Comparison of ENCODE assay signal across 8 cellular contexts in genomic region chr5:93611900-93612898, GRCh38. TPM values are rescaled to one million over a fixed set of nuclear protein-coding genes. Genes with fewer than 3 reads are reported as not detected.
A peak's percentile ranks its signal among the peaks of the same experiment; 100 is the strongest.
DNase-seq lines count a peak whose midpoint lies in the region; ATAC-seq and TF ChIP-seq lines count a peak whose summit lies in the region.

No MANE protein-coding gene starts in this region.

- H3K36me3 Mint-ChIP-seq in natural killer cell treated with Interleukin-12 subunit alpha and Interleukin-12 subunit beta and Interleukin-15 and Interleukin-18, amount 100 ng/mL, for 72 hours, result peaks cover 8% of the 10 kb centered on the region

- H3K4me3 Mint-ChIP-seq in natural killer cell treated with Interleukin-12 subunit alpha and Interleukin-12 subunit beta and Interleukin-15 and Interleukin-18, amount 100 ng/mL, for 72 hours, result peak overlapping the region; percentile 32

- peaks cover 48 to 74% of the 10 kb centered on the region in 2 donors for H3K27me3 Mint-ChIP-seq in natural killer cell treated with Interleukin-12 subunit alpha and Interleukin-12 subunit beta and Interleukin-15 and Interleukin-18, amount 100 ng/mL, for 72 hours

- DNase-seq in Daoy (ENCODE audit: low read depth) (peak; percentile 24), Kasumi-1 (lab: John Stamatoyannopoulos, UW) (peak; percentile 45 to 51), choroid plexus epithelial cell (ENCODE audit: low read depth) (peak; percentile 58), NCI-H2107 (lab: John Stamatoyannopoulos, UW) (no peak)
- DNase-seq in natural killer cell treated with Interleukin-12 subunit alpha and Interleukin-12 subunit beta and Interleukin-15 and Interleukin-18, amount 100 ng/mL, for 72 hours (ENCODE audit: low spot score), result no peak

- H3K9me3 Mint-ChIP-seq in natural killer cell treated with Interleukin-12 subunit alpha and Interleukin-12 subunit beta and Interleukin-15 and Interleukin-18, amount 100 ng/mL, for 72 hours, result no peaks in the 10 kb centered on the region

- no peak overlapping the region for H3K27ac Mint-ChIP-seq in natural killer cell treated with Interleukin-12 subunit alpha and Interleukin-12 subunit beta and Interleukin-15 and Interleukin-18, amount 100 ng/mL, for 72 hours

- ATAC-seq in natural killer cell treated with Interleukin-12 subunit alpha and Interleukin-12 subunit beta and Interleukin-15 and Interleukin-18, amount 100 ng/mL, for 72 hours, result peak in 1 of 2 donors; percentile 40
- ATAC-seq in GM21825 (IDR thresholded peaks at IDR 0.05; ENCODE audit: unreplicated experiment), result no peak
- no peak for ATAC-seq in GM18519 (IDR thresholded peaks at IDR 0.05; ENCODE audit: low FRiP score, unreplicated experiment)
- no peak for ATAC-seq in GM21717 (IDR thresholded peaks at IDR 0.05; ENCODE audit: unreplicated experiment)

- peak overlapping the region; percentile 36 for H3K4me3 ChIP-seq in choroid plexus epithelial cell (ENCODE audit: low read depth, low read length)

- TF ChIP-seq CTCF in choroid plexus epithelial cell (conservative IDR thresholded peaks at IDR 0.05; ENCODE audit: low read depth, low read length), result no peak

- peaks cover 23 to 25% of the 10 kb centered on the region in 2 donors for H3K4me1 Mint-ChIP-seq in natural killer cell treated with Interleukin-12 subunit alpha and Interleukin-12 subunit beta and Interleukin-15 and Interleukin-18, amount 100 ng/mL, for 72 hours (ENCODE audit: low read depth in 2 of 2)

RNA-seq across cellular contexts. Expression of gene NR2F1, which starts 29.2 kb away (rescaled TPM):
- 7.3 and 10.0 TPM in 2 replicates for total RNA-seq in Daoy (2014; rRNA removed; shearing (Covaris generic))
- not detected for total RNA-seq in natural killer cell treated with Interleukin-12 subunit alpha and Interleukin-12 subunit beta and Interleukin-15 and Interleukin-18, amount 100 ng/mL, for 72 hours

RNA-seq across cellular contexts. Expression of gene NR2F1-AS1, which starts 31.2 kb away (rescaled TPM):
- 6.1 and 10.5 TPM in 2 replicates for total RNA-seq in Daoy (2014; rRNA removed; shearing (Covaris generic))
- not detected for total RNA-seq in natural killer cell treated with Interleukin-12 subunit alpha and Interleukin-12 subunit beta and Interleukin-15 and Interleukin-18, amount 100 ng/mL, for 72 hours

Comparison
In these comparisons a context has a peak if more than half of its experiments do, and no peak if none do; other contexts are left out.
1. DNase-seq: peak in Daoy (single experiment), Kasumi-1 (2 of 2) and choroid plexus epithelial cell (single experiment); none in natural killer cell treated with Interleukin-12 subunit alpha and Interleukin-12 subunit beta and Interleukin-15 and Interleukin-18, amount 100 ng/mL, for 72 hours (single experiment) and NCI-H2107 (single experiment).